20 cellular contexts compared by ENCODE assay signal in the genomic region with DNA sequence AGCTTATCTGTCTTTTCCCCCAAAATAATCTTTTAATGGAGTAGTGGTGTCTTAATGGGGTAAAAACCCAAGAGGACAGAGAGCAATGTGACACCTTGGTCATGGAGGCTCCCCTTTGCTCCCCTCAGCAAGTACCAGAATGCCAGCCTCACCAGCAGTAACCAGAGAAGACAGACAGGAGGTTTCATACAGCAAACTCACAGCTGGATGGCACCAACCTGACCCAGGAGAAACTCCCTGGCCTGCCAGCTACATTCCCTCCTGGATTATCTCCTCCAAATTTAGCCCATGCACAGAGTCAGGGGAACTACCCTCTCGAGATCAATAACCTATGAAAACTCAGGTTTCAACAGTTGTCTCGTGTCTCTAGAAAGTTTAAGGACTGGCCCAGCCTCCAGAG. TPM values are rescaled to one million over a fixed set of nuclear protein-coding genes. Genes with fewer than 3 reads are reported as not detected.
A peak's percentile ranks its signal among the peaks of the same experiment; 100 is the strongest.
DNase-seq lines count a peak whose midpoint lies in the region; ATAC-seq and TF ChIP-seq lines count a peak whose summit lies in the region.
"Had no signal": no experiment of that assay in that cellular context is flagged by ENCODE, and none has a peak within 500 bp of the region (broad histone marks: within the 10 kb centered on the region; RNA-seq: fewer than 3 reads in every experiment).

No MANE protein-coding gene starts in this region.

- TF ChIP-seq CTCF in VCaP (conservative IDR thresholded peaks at IDR 0.05) (no peak), nephron (IDR thresholded peaks at IDR 0.05; ENCODE audit: unreplicated experiment in 3 of 3) (no peak)

- no peaks in the 10 kb centered on the region for H3K36me3 ChIP-seq in thymus (ENCODE audit: control insufficient read depth, insufficient read depth)
- H3K36me3 ChIP-seq: BLaER1 treated with 17β-estradiol and CSF1 and Interleukin-3, amounts not matched to agents 10 nM and 100 nM; MG63 had no signal

- DNase-seq in NCI-H524 (lab: John Stamatoyannopoulos, UW) (peak; percentile 24 to 57), NCI-H524 treated with DMSO at 0.1 percent for 48 hours (lab: John Stamatoyannopoulos, UW) (no peak), COR-L47 (lab: John Stamatoyannopoulos, UW) (no peak)
- DNase-seq in stimulated activated CD4-positive, alpha-beta T cell treated with anti-CD3 and anti-CD28 coated beads, Interleukin-4, amount 100 ng/mL, for 24 hours: no peak
- DNase-seq in activated T-cell treated with anti-CD3 and anti-CD28 coated beads, Interleukin-2, amount 50 U/mL, for 4 hours: no peak
- DNase-seq: 8988T; DMS 273 treated with DMSO at 0.1 percent for 48 hours; GF-D8; Karpas-422; MG63; NCI-H1092; NCI-H146; NCI-H226; NK-92 treated with Interleukin-12 subunit alpha and Interleukin-12 subunit beta, amount 100 ng/mL, for 24 hours; OCI-M1; RPMI8226 had no signal

- no peaks in the 10 kb centered on the region for H3K9me3 ChIP-seq in thymus (ENCODE audit: control insufficient read depth)
- H3K9me3 ChIP-seq: BLaER1 treated with 17β-estradiol and CSF1 and Interleukin-3, amounts not matched to agents 10 nM and 100 nM; MG63 had no signal

- H3K4me3 ChIP-seq in thymus (ENCODE audit: low read length): no peak overlapping the region
- H3K4me3 ChIP-seq: BLaER1 treated with 17β-estradiol and CSF1 and Interleukin-3, amounts not matched to agents 10 nM and 100 nM; MG63 had no signal

- H3K4me3 Mint-ChIP-seq in nephron: no peak overlapping the region
- no peak overlapping the region for H3K4me3 Mint-ChIP-seq in activated T-cell treated with anti-CD3 and anti-CD28 coated beads, Interleukin-2, amount 50 U/mL, for 4 hours

- no peak for ATAC-seq in activated T-cell treated with anti-CD3 and anti-CD28 coated beads, Interleukin-2, amount 50 U/mL, for 4 hours

- H3K4me1 Mint-ChIP-seq in nephron: peaks cover 51% of the 10 kb centered on the region
- peaks cover 6% of the 10 kb centered on the region for H3K4me1 Mint-ChIP-seq in activated T-cell treated with anti-CD3 and anti-CD28 coated beads, Interleukin-2, amount 50 U/mL, for 4 hours (ENCODE audit: low read depth)

- no peaks in the 10 kb centered on the region for H3K36me3 Mint-ChIP-seq in nephron (ENCODE audit: low read depth)
- H3K36me3 Mint-ChIP-seq in activated T-cell treated with anti-CD3 and anti-CD28 coated beads, Interleukin-2, amount 50 U/mL, for 4 hours (ENCODE audit: insufficient read depth): no peaks in the 10 kb centered on the region

- H3K4me1 ChIP-seq in thymus (ENCODE audit: control insufficient read depth, insufficient read depth, low read length): peaks cover 3% of the 10 kb centered on the region

- H3K27me3 ChIP-seq in thymus (ENCODE audit: control insufficient read depth, insufficient read depth): no peaks in the 10 kb centered on the region
- H3K27me3 ChIP-seq: MG63 had no signal

- H3K27ac ChIP-seq in VCaP (0 out of 2 replicates have a peak overlapping the region, but pooled peaks have one; percentile 8), thymus (ENCODE audit: low read depth) (peak overlapping the region; percentile 75)
- H3K27ac ChIP-seq: BLaER1 treated with 17β-estradiol and CSF1 and Interleukin-3, amounts not matched to agents 10 nM and 100 nM had no signal

- 88% methylated on average over 2 of the region's 2 CpGs for WGBS in thymus

- peak overlapping the region; percentile 49 to 61 (median 51) for H3K27ac Mint-ChIP-seq in nephron

- H3K27me3 Mint-ChIP-seq in nephron (ENCODE audit: low read depth): peaks cover 8% of the 10 kb centered on the region
- H3K27me3 Mint-ChIP-seq in activated T-cell treated with anti-CD3 and anti-CD28 coated beads, Interleukin-2, amount 50 U/mL, for 4 hours (ENCODE audit: low read depth): peaks cover 41% of the 10 kb centered on the region

- no peaks in the 10 kb centered on the region for H3K9me3 Mint-ChIP-seq in nephron
- no peaks in the 10 kb centered on the region for H3K9me3 Mint-ChIP-seq in activated T-cell treated with anti-CD3 and anti-CD28 coated beads, Interleukin-2, amount 50 U/mL, for 4 hours

RNA-seq across cellular contexts. Expression of gene BHLHE41, which starts 15.9 kb away (rescaled TPM):
- polyA plus RNA-seq in thymus: 9.8 TPM
- total RNA-seq in activated T-cell treated with anti-CD3 and anti-CD28 coated beads, Interleukin-2, amount 50 U/mL, for 4 hours: under 1 TPM in 2 of 3 donors, not detected in 1; 0.05 to 0.28 TPM

Comparison
In these comparisons a context has a peak if more than half of its experiments do, and no peak if none do; other contexts are left out.
1. DNase-seq: peak in NCI-H524 (2 of 2); none in NCI-H524 treated with DMSO at 0.1 percent for 48 hours (single experiment), COR-L47 (single experiment), stimulated activated CD4-positive, alpha-beta T cell treated with anti-CD3 and anti-CD28 coated beads, Interleukin-4, amount 100 ng/mL, for 24 hours (single experiment) and activated T-cell treated with anti-CD3 and anti-CD28 coated beads, Interleukin-2, amount 50 U/mL, for 4 hours (single experiment).